In the genomic region with DNA sequence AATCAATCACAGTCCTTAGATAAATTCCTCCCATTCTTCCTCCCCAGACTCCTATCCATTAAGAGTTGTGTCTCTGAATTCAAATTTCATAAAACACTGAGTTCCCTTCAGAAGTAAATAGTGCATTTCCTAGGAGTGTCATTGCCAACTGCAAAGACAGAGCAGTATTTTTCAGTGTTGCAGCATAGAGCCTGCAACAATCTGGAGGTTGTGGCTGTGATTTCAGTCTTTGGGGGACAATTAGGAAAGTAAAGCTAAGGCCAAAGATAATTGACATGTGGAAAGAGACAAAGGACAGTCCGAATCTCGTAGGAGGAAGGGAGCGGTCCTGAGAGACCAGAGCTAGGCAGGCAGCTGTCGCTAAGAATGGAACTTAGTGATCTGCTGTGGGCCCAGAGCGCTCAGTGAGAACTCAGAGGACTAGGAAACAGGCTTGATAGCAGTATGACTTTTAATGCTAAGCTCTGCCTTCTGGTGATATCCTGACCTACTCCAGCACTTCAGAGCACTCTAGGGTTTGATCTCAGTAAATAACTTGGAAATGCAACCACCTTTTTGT, we compare ENCODE assay signal across 1 cellular context.
TF ChIP-seq lines count a peak whose summit lies in the region.

No MANE protein-coding gene starts in this region.

TF ChIP-seq in WTC11, 78 proteins besides CTCF, POLR2A, EP300 and RAD21 (continued from another document):
- TF ChIP-seq SMAD3 (CRISPR knock-in tag; IDR thresholded peaks at IDR 0.05; ENCODE audit: borderline replicate concordance) = no peak
- no peak for TF ChIP-seq ZNF317 (CRISPR knock-in tag; IDR thresholded peaks at IDR 0.05; ENCODE audit: borderline replicate concordance, low read depth)
- no peak for TF ChIP-seq MXD4 (CRISPR knock-in tag; IDR thresholded peaks at IDR 0.05; ENCODE audit: borderline replicate concordance)
